In genomic region chr12:107760207-107760816, GRCh38 we compare ENCODE assay signal across 8 cellular contexts. TPM values are rescaled to one million over a fixed set of nuclear protein-coding genes. Genes with fewer than 3 reads are reported as not detected.
DNase-seq lines count a peak whose midpoint lies in the region; ATAC-seq, FAIRE-seq and TF ChIP-seq lines count a peak whose summit lies in the region.

No MANE protein-coding gene starts in this region.

- H3K27ac ChIP-seq in GM12878 (ENCODE audit: control insufficient read depth, insufficient read depth), result peak overlapping the region; percentile 42

- TF ChIP-seq EP300 in GM12878 (IDR thresholded peaks at IDR 0.05; ENCODE audit: borderline replicate concordance in 1 of 2, control insufficient read depth in 1 of 2, low read depth in 2 of 2, low read length in 2 of 2), result no peak

- peaks cover 26% of the 10 kb centered on the region for H3K79me2 ChIP-seq in GM12878 (ENCODE audit: control insufficient read depth, insufficient read depth, low read length)

- H2AFZ ChIP-seq in GM12878 (ENCODE audit: control insufficient read depth, low read depth, low read length), result peak overlapping the region; percentile 72

- SMC1A ChIA-PET in GM12878 (lab: Charles Lee; ENCODE audit: uncharacterized antibody, unreplicated experiment), result interaction anchor here (1.3 to 4.2 kb wide), 8 partner anchors 11 to 126 kb away, joined by 3 to 20 read pairs (median 6); no protein-coding TSS in a partner anchor

- peaks cover 3% of the 10 kb centered on the region; the same call in 1 of the 2 replicates for H3K4me1 ChIP-seq in GM12878 (ENCODE audit: control insufficient read depth, insufficient read depth, low read length)

- DNase-seq in AML-193 (lab: John Stamatoyannopoulos, UW) (peak; percentile 8 to 19), RPMI8226 (peak; percentile 43), GM12878 (ENCODE audit: low read depth, low spot score) (no peak), islet precursor cell (peak; percentile 79), midbrain (lab: John Stamatoyannopoulos, UW) (no peak)
- DNase-seq in stimulated activated CD4-positive, alpha-beta T cell treated with anti-CD3 and anti-CD28 coated beads, Interleukin-12 subunit alpha, Interleukin-12 subunit beta, amount 100 ng/mL, for 48 hours (ENCODE audit: low read depth in 2 of 3, low spot score in 1 of 3), result peak in 2 of 3 donors; percentile 16 to 30

- peak overlapping the region; percentile 73 for H3K9ac ChIP-seq in GM12878 (ENCODE audit: control insufficient read depth, insufficient read depth, low read length)

- H4K20me1 ChIP-seq in GM12878 (ENCODE audit: control insufficient read depth, insufficient read depth), result no peaks in the 10 kb centered on the region

- in situ Hi-C loops in GM12878 (cut with MboI), result no loop called here

- CTCF ChIA-PET in GM12878 (lab: Yijun Ruan, JAX), result interaction anchor here (1.4 to 4.8 kb wide), 5 partner anchors 11 to 152 kb away, joined by 3 to 58 read pairs (median 6); no protein-coding TSS in a partner anchor

- intact Hi-C loops in GM12878 (cut with micrococcal nuclease; ENCODE audit: unreplicated experiment), result loop anchor here (2.0 to 5.0 kb wide), 2 partner anchors 76 to 142 kb away; partner anchors contain the start of gene PWP1

- H3K9me3 ChIP-seq in GM12878 (replicated peaks; ENCODE audit: control insufficient read depth, insufficient read depth, low read length), result no peaks in the 10 kb centered on the region

- no peak for TF ChIP-seq CTCF in GM12878 (IDR thresholded peaks at IDR 0.05 in 2 of 3, conservative IDR thresholded peaks at IDR 0.05 in 1 of 3; ENCODE audit: control insufficient read depth in 2 of 3, extremely low read depth in 1 of 3, insufficient read depth in 1 of 3, low read depth in 3 of 3, low read length in 3 of 3)

- POLR2A ChIA-PET in GM12878 (lab: Charles Lee), result interaction anchor here (0.6 kb wide), 1 partner anchor 84 kb away, joined by 3 read pairs; no protein-coding TSS in a partner anchor

- no peak for TF ChIP-seq POLR2A in GM12878 (IDR thresholded peaks at IDR 0.05; ENCODE audit: low read depth, low read length)

- peak overlapping the region; percentile 78 for H3K4me3 ChIP-seq in GM12878

- RAD21 ChIA-PET in GM12878 (lab: Charles Lee; ENCODE audit: unreplicated experiment), result no interaction called here

- no peak for FAIRE-seq in GM12878 (lab: Jason Lieb, UNC)

- peaks cover 2 to 5% of the 10 kb centered on the region in 2 experiments for H3K36me3 ChIP-seq in GM12878 (ENCODE audit: control insufficient read depth in 2 of 2, insufficient read depth in 2 of 2, low read length in 1 of 2)

- no peaks in the 10 kb centered on the region for H3K27me3 ChIP-seq in GM12878 (replicated peaks in 1 of 2; ENCODE audit: control insufficient read depth in 2 of 2, insufficient read depth in 2 of 2, low read length in 1 of 2)

- BruUV-seq in GM12878 (replicated peaks; lab: Mats Ljungman, UMichigan), result no TSS peak

- under 1% methylated on average over 28 of the region's 30 CpGs for WGBS in GM12878 (ENCODE audit: insufficient coverage, insufficient replicate concordance, low lambda C conversion rate, missing lambda C conversion rate)

- ATAC-seq in GM19023 (IDR thresholded peaks at IDR 0.05; ENCODE audit: unreplicated experiment) (peak; percentile 26), HG03175 (IDR thresholded peaks at IDR 0.05; ENCODE audit: unreplicated experiment) (peak; percentile 24), GM12878 (peak; percentile 41)

- H3K4me2 ChIP-seq in GM12878 (ENCODE audit: control insufficient read depth, insufficient read depth), result peak overlapping the region; percentile 83

- no peak for TF ChIP-seq RAD21 in GM12878 (IDR thresholded peaks at IDR 0.05; ENCODE audit: insufficient read depth, low read depth, low read length)

TF ChIP-seq in GM12878, 131 proteins besides CTCF, POLR2A, EP300 and RAD21 (continues in another document):
- TF ChIP-seq STAT3 (IDR thresholded peaks at IDR 0.05; ENCODE audit: low read depth, low read length) (no peak), PKNOX1 (IDR thresholded peaks at IDR 0.05) (no peak), DPF2 (IDR thresholded peaks at IDR 0.05) (no peak), MYB (IDR thresholded peaks at IDR 0.05; ENCODE audit: borderline replicate concordance, low read depth, low read length) (no peak), FOXM1 (IDR thresholded peaks at IDR 0.05; ENCODE audit: low read depth, low read length) (no peak), LARP7 (IDR thresholded peaks at IDR 0.05) (no peak)
- TF ChIP-seq, protein P1, sequence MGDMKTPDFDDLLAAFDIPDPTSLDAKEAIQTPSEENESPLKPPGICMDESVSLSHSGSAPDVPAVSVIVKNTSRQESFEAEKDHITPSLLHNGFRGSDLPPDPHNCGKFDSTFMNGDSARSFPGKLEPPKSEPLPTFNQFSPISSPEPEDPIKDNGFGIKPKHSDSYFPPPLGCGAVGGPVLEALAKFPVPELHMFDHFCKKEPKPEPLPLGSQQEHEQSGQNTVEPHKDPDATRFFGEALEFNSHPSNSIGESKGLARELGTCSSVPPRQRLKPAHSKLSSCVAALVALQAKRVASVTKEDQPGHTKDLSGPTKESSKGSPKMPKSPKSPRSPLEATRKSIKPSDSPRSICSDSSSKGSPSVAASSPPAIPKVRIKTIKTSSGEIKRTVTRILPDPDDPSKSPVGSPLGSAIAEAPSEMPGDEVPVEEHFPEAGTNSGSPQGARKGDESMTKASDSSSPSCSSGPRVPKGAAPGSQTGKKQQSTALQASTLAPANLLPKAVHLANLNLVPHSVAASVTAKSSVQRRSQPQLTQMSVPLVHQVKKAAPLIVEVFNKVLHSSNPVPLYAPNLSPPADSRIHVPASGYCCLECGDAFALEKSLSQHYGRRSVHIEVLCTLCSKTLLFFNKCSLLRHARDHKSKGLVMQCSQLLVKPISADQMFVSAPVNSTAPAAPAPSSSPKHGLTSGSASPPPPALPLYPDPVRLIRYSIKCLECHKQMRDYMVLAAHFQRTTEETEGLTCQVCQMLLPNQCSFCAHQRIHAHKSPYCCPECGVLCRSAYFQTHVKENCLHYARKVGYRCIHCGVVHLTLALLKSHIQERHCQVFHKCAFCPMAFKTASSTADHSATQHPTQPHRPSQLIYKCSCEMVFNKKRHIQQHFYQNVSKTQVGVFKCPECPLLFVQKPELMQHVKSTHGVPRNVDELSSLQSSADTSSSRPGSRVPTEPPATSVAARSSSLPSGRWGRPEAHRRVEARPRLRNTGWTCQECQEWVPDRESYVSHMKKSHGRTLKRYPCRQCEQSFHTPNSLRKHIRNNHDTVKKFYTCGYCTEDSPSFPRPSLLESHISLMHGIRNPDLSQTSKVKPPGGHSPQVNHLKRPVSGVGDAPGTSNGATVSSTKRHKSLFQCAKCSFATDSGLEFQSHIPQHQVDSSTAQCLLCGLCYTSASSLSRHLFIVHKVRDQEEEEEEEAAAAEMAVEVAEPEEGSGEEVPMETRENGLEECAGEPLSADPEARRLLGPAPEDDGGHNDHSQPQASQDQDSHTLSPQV (IDR thresholded peaks at IDR 0.05), result no peak

RNA-seq across cellular contexts. Expression of gene PRDM4, which starts 0.6 kb away (rescaled TPM):
- 62.0 and 66.5 TPM in 2 replicates for total RNA-seq in GM12878 (2013; cell fraction: nucleolus; rRNA removed)
- total RNA-seq in GM12878 (2014; rRNA removed) (16.9 and 19.9 TPM in 2 replicates), GM12878 (2014; rRNA removed; fragmentation: Illumina TruSeq; extraction: Trizol) (15.0 and 15.4 TPM in 2 replicates), GM12878 (2021) (20.0 and 22.0 TPM in 2 replicates)
- polyA plus RNA-seq in GM12878 (2011; ENCODE audit: low read depth), result 8.6 TPM
- polyA plus RNA-seq in GM12878 (2011; rRNA removed) (18.8 and 22.2 TPM in 2 replicates), GM12878 (2014; fragmentation: Illumina TruSeq; extraction: Trizol) (18.8 and 27.0 TPM in 2 replicates), GM12878 (2014; fragmentation: Nextera tagmentation; extraction: Ambion mirVana) (1 to 10 TPM; 5.1 to 5.9 TPM), GM12878 (2014; rRNA removed) (12.4 and 14.6 TPM in 2 replicates), GM12878 (2016; fragmentation: Nextera tagmentation; extraction: Ambion mirVana) (10 to 100 TPM; 12.2 to 13.9 TPM)
- polyA plus RNA-seq in GM12878 (2011; cell fraction: cytosol; rRNA removed), result 17.3 and 18.5 TPM in 2 replicates
- 22.2 and 24.6 TPM in 2 replicates for polyA plus RNA-seq in GM12878 (2011; cell fraction: nucleus; rRNA removed)
- 8.9 and 9.4 TPM in 2 replicates for polyA plus RNA-seq in GM12878 (2012)
- polyA minus RNA-seq in GM12878 (2011; rRNA and poly(A)+ RNA removed), result 22.3 and 28.3 TPM in 2 replicates
- 9.2 and 15.5 TPM in 2 replicates for polyA minus RNA-seq in GM12878 (2011; cell fraction: cytosol; rRNA and poly(A)+ RNA removed)
- 18.7 and 28.6 TPM in 2 replicates for polyA minus RNA-seq in GM12878 (2011; cell fraction: nucleus; rRNA and poly(A)+ RNA removed)

RNA-seq across cellular contexts. Expression of gene ASCL4, which starts 14.2 kb away (rescaled TPM):
- total RNA-seq in GM12878 (2013; cell fraction: nucleolus; rRNA removed), result not detected in 2 replicates
- total RNA-seq in GM12878 (2014; rRNA removed), result not detected in 2 replicates
- total RNA-seq in GM12878 (2014; rRNA removed; fragmentation: Illumina TruSeq; extraction: Trizol), result not detected in 2 replicates
- not detected in 2 replicates for total RNA-seq in GM12878 (2021)
- polyA plus RNA-seq in GM12878 (2011; ENCODE audit: low read depth), result not detected
- not detected in 2 replicates for polyA plus RNA-seq in GM12878 (2011; rRNA removed)
- polyA plus RNA-seq in GM12878 (2011; cell fraction: cytosol; rRNA removed), result not detected in 2 replicates
- not detected in 2 replicates for polyA plus RNA-seq in GM12878 (2011; cell fraction: nucleus; rRNA removed)
- polyA plus RNA-seq in GM12878 (2012), result not detected in 2 replicates
- not detected in 2 replicates for polyA plus RNA-seq in GM12878 (2014; fragmentation: Illumina TruSeq; extraction: Trizol)
- polyA plus RNA-seq in GM12878 (2014; fragmentation: Nextera tagmentation; extraction: Ambion mirVana), result not detected
- not detected in 2 replicates for polyA plus RNA-seq in GM12878 (2014; rRNA removed)
- not detected for polyA plus RNA-seq in GM12878 (2016; fragmentation: Nextera tagmentation; extraction: Ambion mirVana)
- not detected in 2 replicates for polyA minus RNA-seq in GM12878 (2011; rRNA and poly(A)+ RNA removed)
- polyA minus RNA-seq in GM12878 (2011; cell fraction: cytosol; rRNA and poly(A)+ RNA removed), result not detected in 2 replicates
- not detected in 2 replicates for polyA minus RNA-seq in GM12878 (2011; cell fraction: nucleus; rRNA and poly(A)+ RNA removed)

Comparison
In these comparisons a context has a peak if more than half of its experiments do, and no peak if none do; other contexts are left out.
1. DNase-seq: peak in AML-193 (2 of 2), RPMI8226 (single experiment), islet precursor cell (single experiment) and stimulated activated CD4-positive, alpha-beta T cell treated with anti-CD3 and anti-CD28 coated beads, Interleukin-12 subunit alpha, Interleukin-12 subunit beta, amount 100 ng/mL, for 48 hours (2 of 3); none in GM12878 (single experiment) and midbrain (single experiment).
2. Peak in every context shown above with its lines, with median percentiles within 50 percentile points of each other: ATAC-seq.